In the genomic region with DNA sequence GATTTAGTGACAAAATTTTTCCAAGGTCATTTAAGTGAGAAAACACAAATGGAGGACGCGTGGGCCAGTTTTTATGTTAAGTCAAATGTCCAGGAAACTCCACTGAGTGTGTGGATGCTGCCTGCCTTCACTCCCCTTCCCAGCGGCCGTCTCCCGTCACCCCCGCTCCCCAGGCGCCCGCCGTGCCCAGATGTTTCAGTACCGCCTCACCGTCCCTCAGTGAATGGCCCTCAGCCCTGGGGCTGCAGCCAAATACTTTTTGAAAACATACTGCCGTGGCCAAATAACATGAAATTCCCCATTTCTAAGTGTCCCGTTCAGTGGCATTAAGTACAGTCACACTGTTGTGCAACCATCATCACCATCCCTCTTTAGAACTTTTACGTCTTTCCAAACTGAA, we compare ENCODE assay signal across 31 cellular contexts.
"Had no signal": no experiment of that assay in that cellular context is flagged by ENCODE, and none has a peak within 500 bp of the region (broad histone marks: within the 10 kb centered on the region; RNA-seq: fewer than 3 reads in every experiment).

No MANE protein-coding gene starts in this region.

- H3K27ac Mint-ChIP-seq: activated CD4-positive, alpha-beta T cell treated with anti-CD3 and anti-CD28 coated beads for 36 hours; activated CD4-positive, alpha-beta T cell treated with anti-CD3 and anti-CD28 coated beads, Interleukin-2, amount 10 ng/mL, durations not matched to agents 7 days and 5 days; activated CD8-positive, alpha-beta T cell treated with anti-CD3 and anti-CD28 coated beads, Interleukin-2, amount 10 ng/mL, durations not matched to agents 7 days and 5 days; activated naive CD4-positive, alpha-beta T cell treated with anti-CD3 and anti-CD28 coated beads, Interleukin-2, amount 10 ng/mL, durations not matched to agents 7 days and 5 days; activated naive CD8-positive, alpha-beta T cell; activated naive CD8-positive, alpha-beta T cell treated with anti-CD3 and anti-CD28 coated beads, Interleukin-2, amount 50 U/mL, for 24 hours; activated T-helper 1 cell treated with anti-CD3 and anti-CD28 coated beads, Interleukin-12 subunit alpha, Interleukin-12 subunit beta, Interleukin-2, Interleukin-4 antibody, amounts not matched to agents 30 ng/mL and 10 ng/mL and 1 ng/mL, durations not matched to agents 14 hours and 24 hours and 36 hours; brain; T-helper 2 cell treated with Interferon-gamma antibody and Interleukin-4, amounts not matched to agents 5 μg/mL and 100 μg/mL, for 36 hours; WTC11 had no signal

- H3K27me3 Mint-ChIP-seq: activated CD4-positive, alpha-beta T cell treated with anti-CD3 and anti-CD28 coated beads for 36 hours; activated CD4-positive, alpha-beta T cell treated with anti-CD3 and anti-CD28 coated beads, Interleukin-2, amount 10 ng/mL, durations not matched to agents 7 days and 5 days; activated naive CD4-positive, alpha-beta T cell treated with anti-CD3 and anti-CD28 coated beads, Interleukin-2, amount 10 ng/mL, durations not matched to agents 7 days and 5 days; activated naive CD8-positive, alpha-beta T cell treated with anti-CD3 and anti-CD28 coated beads, Interleukin-2, amount 50 U/mL, for 24 hours; brain had no signal

- H3K36me3 Mint-ChIP-seq: activated naive CD4-positive, alpha-beta T cell treated with anti-CD3 and anti-CD28 coated beads, Interleukin-2, amount 10 ng/mL, durations not matched to agents 7 days and 5 days; activated naive CD8-positive, alpha-beta T cell had no signal

- H3K4me1 Mint-ChIP-seq: activated CD4-positive, alpha-beta T cell treated with anti-CD3 and anti-CD28 coated beads for 36 hours; activated CD4-positive, alpha-beta T cell treated with anti-CD3 and anti-CD28 coated beads, Interleukin-2, amount 10 ng/mL, durations not matched to agents 7 days and 5 days; activated naive CD4-positive, alpha-beta T cell treated with anti-CD3 and anti-CD28 coated beads, Interleukin-2, amount 10 ng/mL, durations not matched to agents 7 days and 5 days; activated naive CD8-positive, alpha-beta T cell treated with anti-CD3 and anti-CD28 coated beads, Interleukin-2, amount 50 U/mL, for 24 hours; WTC11 had no signal

- H3K4me1 ChIP-seq: Peyer's patch had no signal

- H3K27me3 ChIP-seq: Peyer's patch had no signal

- DNase-seq: activated CD4-positive, alpha-beta T cell treated with anti-CD3 and anti-CD28 coated beads for 36 hours; activated CD4-positive, alpha-beta T cell treated with anti-CD3 and anti-CD28 coated beads, Interleukin-2, amount 10 ng/mL, durations not matched to agents 7 days and 5 days; activated CD4-positive, alpha-beta T cell treated with anti-CD3 and anti-CD28 coated beads, Interleukin-2, amount 50 U/mL, for 48 hours; activated CD8-positive, alpha-beta T cell treated with anti-CD3 and anti-CD28 coated beads, Interleukin-2, amount 10 ng/mL, durations not matched to agents 7 days and 5 days; activated gamma-delta T cell treated with Interleukin-2 at 50 U/mL for 16 hours; activated naive CD4-positive, alpha-beta T cell treated with anti-CD3 and anti-CD28 coated beads, Interleukin-2, amount 10 ng/mL, durations not matched to agents 7 days and 5 days; activated naive CD8-positive, alpha-beta T cell treated with anti-CD3 and anti-CD28 coated beads, Interleukin-2, amount 50 U/mL, for 24 hours; activated T-cell treated with anti-CD3 and anti-CD28 coated beads, Interleukin-2, amount 50 U/mL, for 4 hours; anterior cingulate cortex; NCI-H1092 treated with DMSO at 0.1 percent for 48 hours; NCI-H1417; NCI-H146; NCI-H187; NCI-H2029 treated with DMSO at 0.1 percent for 48 hours; NCI-H2107; NCI-H2171; NCI-H510A; NCI-H526; NCI-H748 treated with DMSO at 0.1 percent for 48 hours; NK-92 treated with Interleukin-12 subunit alpha and Interleukin-12 subunit beta, amount 100 ng/mL, for 24 hours; PC-3; Peyer's patch; RPMI8226; SIG-M5 had no signal

- H3K4me3 ChIP-seq: K562, Peyer's patch had no signal

- H3K27ac ChIP-seq: Peyer's patch had no signal

- ATAC-seq: activated CD4-positive, alpha-beta T cell treated with anti-CD3 and anti-CD28 coated beads for 36 hours; activated CD4-positive, CD25-positive, alpha-beta regulatory T cell treated with anti-CD3 and anti-CD28 coated beads, Interleukin-2, amount 50 U/mL, for 24 hours; activated CD8-positive, alpha-beta T cell treated with anti-CD3 and anti-CD28 coated beads, Interleukin-2, amount 10 ng/mL, durations not matched to agents 7 days and 5 days; activated naive CD8-positive, alpha-beta T cell treated with anti-CD3 and anti-CD28 coated beads, Interleukin-2, amount 50 U/mL, for 24 hours; activated T-cell treated with anti-CD3 and anti-CD28 coated beads, Interleukin-2, amount 50 U/mL, for 4 hours; K562; PC-3; WTC11 had no signal

- H3K9me3 ChIP-seq: Peyer's patch had no signal

- H3K4me3 Mint-ChIP-seq: activated CD4-positive, alpha-beta T cell treated with anti-CD3 and anti-CD28 coated beads for 36 hours; activated CD4-positive, alpha-beta T cell treated with anti-CD3 and anti-CD28 coated beads, Interleukin-2, amount 10 ng/mL, durations not matched to agents 7 days and 5 days; activated CD8-positive, alpha-beta T cell treated with anti-CD3 and anti-CD28 coated beads, Interleukin-2, amount 10 ng/mL, durations not matched to agents 7 days and 5 days; activated naive CD4-positive, alpha-beta T cell treated with anti-CD3 and anti-CD28 coated beads, Interleukin-2, amount 10 ng/mL, durations not matched to agents 7 days and 5 days; activated naive CD8-positive, alpha-beta T cell; activated naive CD8-positive, alpha-beta T cell treated with anti-CD3 and anti-CD28 coated beads, Interleukin-2, amount 50 U/mL, for 24 hours; activated T-cell treated with anti-CD3 and anti-CD28 coated beads, Interleukin-2, amount 50 U/mL, for 4 hours; activated T-helper 1 cell treated with anti-CD3 and anti-CD28 coated beads, Interleukin-12 subunit alpha, Interleukin-12 subunit beta, Interleukin-2, Interleukin-4 antibody, amounts not matched to agents 30 ng/mL and 10 ng/mL and 1 ng/mL, durations not matched to agents 14 hours and 24 hours and 36 hours; brain; T-helper 2 cell treated with Interferon-gamma antibody and Interleukin-4, amounts not matched to agents 5 μg/mL and 100 μg/mL, for 36 hours; WTC11 had no signal
